ENCODE assay signal across 8 cellular contexts in genomic region chr9:114387678-114388431, GRCh38. TPM values are rescaled to one million over a fixed set of nuclear protein-coding genes. Genes with fewer than 3 reads are reported as not detected.
DNase-seq lines count a peak whose midpoint lies in the region; ATAC-seq and TF ChIP-seq lines count a peak whose summit lies in the region.

AKNA (minus strand) TSS chr9:114387982; CDS start chr9:114381333, 6,649 bp downstream.

- no peaks in the 10 kb centered on the region for H3K9me3 ChIP-seq in SU-DHL-6 (ENCODE audit: insufficient read depth, low read length)
- no peaks in the 10 kb centered on the region for H3K9me3 ChIP-seq in prostate gland
- no peaks in the 10 kb centered on the region for H3K9me3 ChIP-seq in upper lobe of left lung

- 3% methylated on average over 20 of the region's 27 CpGs for WGBS in prostate gland
- WGBS in upper lobe of left lung, 2 donors = 2% methylated on average over 21 of the region's 27 CpGs

- no peak for TF ChIP-seq CTCF in SU-DHL-6 (IDR thresholded peaks at IDR 0.05; ENCODE audit: insufficient read depth, low read length, poor library complexity, severe bottlenecking)
- no peak for TF ChIP-seq CTCF in prostate gland (IDR thresholded peaks at IDR 0.05)
- no peak for TF ChIP-seq CTCF in upper lobe of left lung (IDR thresholded peaks at IDR 0.05)

- TF ChIP-seq POLR2A in GM10847 (IDR thresholded peaks at IDR 0.05; ENCODE audit: extremely low read depth, insufficient read length) (peak; percentile 80), prostate gland (IDR thresholded peaks at IDR 0.05) (peak; percentile 63), upper lobe of left lung (IDR thresholded peaks at IDR 0.05) (peak; percentile 73 to 96 (median 81))

- H3K36me3 ChIP-seq in SU-DHL-6 (ENCODE audit: low read length) (no peaks in the 10 kb centered on the region), prostate gland (no peaks in the 10 kb centered on the region), upper lobe of left lung (no peaks in the 10 kb centered on the region)

- H3K4me2 ChIP-seq in SU-DHL-6 (ENCODE audit: low read depth, low read length, poor library complexity, severe bottlenecking) = peak within 1 kb of the TSS; percentile 95

- no peak within 1 kb of the TSS for H2AFZ ChIP-seq in SU-DHL-6 (ENCODE audit: low read depth, low read length, severe bottlenecking)

- H3K27ac ChIP-seq in SU-DHL-6 (ENCODE audit: low read depth, low read length) = peak within 1 kb of the TSS; percentile 98
- H3K27ac ChIP-seq in prostate gland = peak within 1 kb of the TSS; percentile 80 to 86
- H3K27ac ChIP-seq in upper lobe of left lung = peak within 1 kb of the TSS; percentile 87 to 95 (median 92)

- H3K79me2 ChIP-seq in SU-DHL-6 (ENCODE audit: insufficient read depth, low read length) = peaks cover 74% of the 10 kb centered on the region

- no peaks in the 10 kb centered on the region for H3K9me2 ChIP-seq in SU-DHL-6 (replicated peaks; ENCODE audit: insufficient read depth, low read length)

- H3K4me1 ChIP-seq in prostate gland (replicated peaks) (peaks cover 19% of the 10 kb centered on the region), upper lobe of left lung (peaks cover 60 to 95% (median 76%) of the 10 kb centered on the region in 4 donors)

- ATAC-seq in HG03025 (IDR thresholded peaks at IDR 0.05; ENCODE audit: low FRiP score, unreplicated experiment) = peak; percentile 29
- ATAC-seq in upper lobe of left lung (ENCODE audit: low FRiP score in 2 of 2) = peak; percentile 78 to 84

- no peaks in the 10 kb centered on the region for H4K20me1 ChIP-seq in SU-DHL-6 (ENCODE audit: low read depth, low read length)

- intact Hi-C loops in cardiac septum (cut with DNase I) (no loop called here), prostate gland (cut with DNase I) (loop anchor here (5.0 kb wide), 1 partner anchor 36 kb away; no protein-coding TSS in a partner anchor)

- peaks cover 66% of the 10 kb centered on the region for H3F3A ChIP-seq in SU-DHL-6 (ENCODE audit: insufficient read depth)

- TF ChIP-seq EP300 in upper lobe of left lung (IDR thresholded peaks at IDR 0.05) = no peak

- peak within 1 kb of the TSS; percentile 90 for H3K9ac ChIP-seq in SU-DHL-6 (ENCODE audit: low read length)

- H3K27me3 ChIP-seq in SU-DHL-6 (ENCODE audit: low read length) (no peaks in the 10 kb centered on the region), prostate gland (replicated peaks; ENCODE audit: insufficient read depth) (no peaks in the 10 kb centered on the region), upper lobe of left lung (no peaks in the 10 kb centered on the region)

- peak within 1 kb of the TSS; percentile 80 for H3K4me3 ChIP-seq in SU-DHL-6 (ENCODE audit: insufficient read depth, low read length, poor library complexity, severe bottlenecking)
- peak within 1 kb of the TSS; percentile 43 to 46 for H3K4me3 ChIP-seq in prostate gland
- peak within 1 kb of the TSS; percentile 49 to 71 (median 62) for H3K4me3 ChIP-seq in upper lobe of left lung

- peak; percentile 71 for DNase-seq in activated naive CD8-positive, alpha-beta T cell treated with anti-CD3 and anti-CD28 coated beads, Interleukin-2, amount 50 U/mL, for 16 hours (ENCODE audit: low read depth, low spot score)
- peak; percentile 90 for DNase-seq in cardiac septum (ENCODE audit: low spot score)
- DNase-seq in prostate gland (ENCODE audit: low spot score) = peak; percentile 65
- DNase-seq in upper lobe of left lung = peak; percentile 87 to 92
- DNase-seq in GM19240 (ENCODE audit: insufficient read length, low spot score) = no peak

RNA-seq across cellular contexts. Expression of gene AKNA, which starts in this region (rescaled TPM):
- total RNA-seq in cardiac septum (4.5 TPM), prostate gland (10 to 100 TPM; 20.5 to 30.1 TPM), upper lobe of left lung (100 to 1,000 TPM in 1 of 6 donors, 10 to 100 TPM in 5; 38.3 to 152 (median 61.5) TPM)
